ENCODE assay signal across 16 cellular contexts in genomic region chr6:109840796-109841195, GRCh38.
DNase-seq lines count a peak whose midpoint lies in the region; ATAC-seq and TF ChIP-seq lines count a peak whose summit lies in the region.
"Had no signal": no experiment of that assay in that cellular context is flagged by ENCODE, and none has a peak within 500 bp of the region (broad histone marks: within the 10 kb centered on the region; RNA-seq: fewer than 3 reads in every experiment).

No MANE protein-coding gene starts in this region.

- H3F3A ChIP-seq in neural progenitor cell (ENCODE audit: low read depth), result no peaks in the 10 kb centered on the region

- TF ChIP-seq CTCF in brain microvascular endothelial cell (IDR thresholded peaks at IDR 0.05; ENCODE audit: low read depth, low read length, missing control alignments) (no peak), neural progenitor cell (IDR thresholded peaks at IDR 0.05) (no peak)

- H3K27me3 Mint-ChIP-seq in neural progenitor cell (ENCODE audit: insufficient read depth, low read depth), result no peaks in the 10 kb centered on the region
- H3K27me3 Mint-ChIP-seq: CD4-positive, alpha-beta T cell; IgD-negative memory B cell had no signal

- H2AFZ ChIP-seq in neural progenitor cell (replicated peaks), result no peak overlapping the region
- H2AFZ ChIP-seq: GM23338 had no signal

- in situ Hi-C loops in brain microvascular endothelial cell (cut with HindIII; ENCODE audit: low pct_ligation_motif_present, low sequenced_read_pairs), result no loop called here
- in situ Hi-C loops in ACHN (cut with HindIII; ENCODE audit: low pct_ligation_motif_present, low pct_unique_long_range_greater_than_20kb, low sequenced_read_pairs), result no loop called here

- H3K4me2 ChIP-seq in neural progenitor cell, result no peak overlapping the region
- H3K4me2 ChIP-seq: GM23338 had no signal

- H3K4me1 Mint-ChIP-seq in neural progenitor cell, result no peaks in the 10 kb centered on the region
- H3K4me1 Mint-ChIP-seq: GM23338, IgD-negative memory B cell had no signal

- no peaks in the 10 kb centered on the region for H3K36me3 Mint-ChIP-seq in neural progenitor cell

- no peaks in the 10 kb centered on the region for H3K4me1 ChIP-seq in neural progenitor cell
- H3K4me1 ChIP-seq: BE2C, Caco-2 had no signal

- H3K27me3 ChIP-seq in brain microvascular endothelial cell (replicated peaks) (no peaks in the 10 kb centered on the region), neural progenitor cell (no peaks in the 10 kb centered on the region)
- H3K27me3 ChIP-seq: BE2C had no signal

- no peak overlapping the region for H3K4me3 ChIP-seq in brain microvascular endothelial cell (ENCODE audit: low read depth, low read length)
- no peak overlapping the region for H3K4me3 ChIP-seq in neural progenitor cell
- H3K4me3 ChIP-seq: GM23338 had no signal

- H3K36me3 ChIP-seq in brain microvascular endothelial cell (replicated peaks) (no peaks in the 10 kb centered on the region), neural progenitor cell (no peaks in the 10 kb centered on the region)
- H3K36me3 ChIP-seq: BE2C had no signal

- ATAC-seq in GM18861 (IDR thresholded peaks at IDR 0.05; ENCODE audit: unreplicated experiment) (no peak), HG03108 (IDR thresholded peaks at IDR 0.05; ENCODE audit: unreplicated experiment) (no peak)
- ATAC-seq: GM23338, HepG2 had no signal

- H3K79me2 ChIP-seq in neural progenitor cell (ENCODE audit: low read depth), result no peaks in the 10 kb centered on the region

- no peaks in the 10 kb centered on the region for H3K9me3 ChIP-seq in neural progenitor cell (ENCODE audit: low read depth)
- H3K9me3 ChIP-seq: BE2C, Caco-2 had no signal

- no peak overlapping the region for H3K4me3 Mint-ChIP-seq in neural progenitor cell
- H3K4me3 Mint-ChIP-seq: CD4-positive, alpha-beta T cell; GM23338; IgD-negative memory B cell had no signal

- H3K27ac ChIP-seq in brain microvascular endothelial cell, result no peak overlapping the region
- no peak overlapping the region for H3K27ac ChIP-seq in neural progenitor cell

- H4K20me1 ChIP-seq in neural progenitor cell (ENCODE audit: low read depth), result no peaks in the 10 kb centered on the region

- H3K9ac ChIP-seq in neural progenitor cell, result no peak overlapping the region

- DNase-seq in HT1080 (ENCODE audit: low read depth) (peak; percentile 44), brain microvascular endothelial cell (peak; percentile 15), neural progenitor cell (ENCODE audit: low spot score) (no peak), ACHN (no peak)
- DNase-seq: BE2C; C1 segment of cervical spinal cord; Caco-2; CD4-positive, alpha-beta T cell; GF-D8; HCEC 1CT; KBM-7 had no signal

- H3K27ac Mint-ChIP-seq in neural progenitor cell, result peak overlapping the region; percentile 9
- H3K27ac Mint-ChIP-seq: CD4-positive, alpha-beta T cell; GM23338; IgD-negative memory B cell had no signal

- no peaks in the 10 kb centered on the region for H3K9me3 Mint-ChIP-seq in neural progenitor cell
- H3K9me3 Mint-ChIP-seq: CD4-positive, alpha-beta T cell; GM23338 had no signal

Comparison
In these comparisons a context has a peak if more than half of its experiments do, and no peak if none do; other contexts are left out.
1. DNase-seq: peak in HT1080 (single experiment) and brain microvascular endothelial cell (single experiment); none in neural progenitor cell (single experiment) and ACHN (single experiment).